19 cellular contexts compared by ENCODE assay signal in genomic region chr18:46793565-46793964, GRCh38. TPM values are rescaled to one million over a fixed set of nuclear protein-coding genes. Genes with fewer than 3 reads are reported as not detected.
DNase-seq lines count a peak whose midpoint lies in the region; ATAC-seq and TF ChIP-seq lines count a peak whose summit lies in the region.
"Had no signal": no experiment of that assay in that cellular context is flagged by ENCODE, and none has a peak within 500 bp of the region (broad histone marks: within the 10 kb centered on the region; RNA-seq: fewer than 3 reads in every experiment).

No MANE protein-coding gene starts in this region.

- H3K4me1 ChIP-seq in endodermal cell (ENCODE audit: control insufficient read depth, insufficient read depth, low read length) = peaks cover 10% of the 10 kb centered on the region
- H3K4me1 ChIP-seq: left lung, tibial artery had no signal

- H3K4me3 Mint-ChIP-seq in endodermal cell = no peak overlapping the region
- no peak overlapping the region for H3K4me3 Mint-ChIP-seq in activated CD4-positive, alpha-beta T cell treated with anti-CD3 and anti-CD28 coated beads for 36 hours
- H3K4me3 Mint-ChIP-seq in CD4-positive, alpha-beta T cell = no peak overlapping the region
- H3K4me3 Mint-ChIP-seq: activated CD4-positive, alpha-beta memory T cell treated with anti-CD3 and anti-CD28 coated beads, Interleukin-2, amount 10 ng/mL, durations not matched to agents 7 days and 5 days; naive thymus-derived CD8-positive, alpha-beta T cell had no signal

- no peaks in the 10 kb centered on the region for H3K27me3 Mint-ChIP-seq in endodermal cell (ENCODE audit: insufficient read depth)
- H3K27me3 Mint-ChIP-seq in activated CD4-positive, alpha-beta T cell treated with anti-CD3 and anti-CD28 coated beads for 36 hours = no peaks in the 10 kb centered on the region
- no peaks in the 10 kb centered on the region for H3K27me3 Mint-ChIP-seq in CD4-positive, alpha-beta T cell
- H3K27me3 Mint-ChIP-seq: activated CD4-positive, alpha-beta memory T cell treated with anti-CD3 and anti-CD28 coated beads, Interleukin-2, amount 10 ng/mL, durations not matched to agents 7 days and 5 days had no signal

- H3K36me3 Mint-ChIP-seq in endodermal cell (ENCODE audit: low read depth) = peaks cover 9% of the 10 kb centered on the region
- peaks cover 2% of the 10 kb centered on the region for H3K36me3 Mint-ChIP-seq in activated CD4-positive, alpha-beta T cell treated with anti-CD3 and anti-CD28 coated beads for 36 hours (ENCODE audit: low read depth)
- no peaks in the 10 kb centered on the region for H3K36me3 Mint-ChIP-seq in CD4-positive, alpha-beta T cell (ENCODE audit: low read depth)

- 58% methylated on average over 3 of the region's 3 CpGs; no CpG with 5 or more reads in 1 of the 2 experiments for WGBS in endodermal cell (ENCODE audit: insufficient coverage in 1 of 2, insufficient read length in 1 of 2), 2 experiments

- peaks cover 25% of the 10 kb centered on the region for H3K4me1 Mint-ChIP-seq in endodermal cell
- no peaks in the 10 kb centered on the region for H3K4me1 Mint-ChIP-seq in activated CD4-positive, alpha-beta T cell treated with anti-CD3 and anti-CD28 coated beads for 36 hours
- no peaks in the 10 kb centered on the region for H3K4me1 Mint-ChIP-seq in CD4-positive, alpha-beta T cell (ENCODE audit: low read depth)
- H3K4me1 Mint-ChIP-seq: activated CD4-positive, alpha-beta memory T cell treated with anti-CD3 and anti-CD28 coated beads, Interleukin-2, amount 10 ng/mL, durations not matched to agents 7 days and 5 days; naive thymus-derived CD8-positive, alpha-beta T cell had no signal

- intact Hi-C loops in activated CD4-positive, alpha-beta T cell treated with anti-CD3 and anti-CD28 coated beads for 36 hours (cut with DNase I, micrococcal nuclease) = no loop called here
- intact Hi-C loops in CD4-positive, alpha-beta T cell (cut with DNase I, micrococcal nuclease) = no loop called here

- POLR2A ChIA-PET in activated CD4-positive, alpha-beta T cell treated with anti-CD3 and anti-CD28 coated beads for 36 hours (lab: Charles Lee) = no interaction called here
- POLR2A ChIA-PET in CD4-positive, alpha-beta T cell (lab: Charles Lee) = no interaction called here

- H3K9ac ChIP-seq in endodermal cell (ENCODE audit: extremely low read depth, low read length, poor library complexity, severe bottlenecking) = no peak overlapping the region

- H3K27ac ChIP-seq in 22Rv1 (no peak overlapping the region), endodermal cell (ENCODE audit: low read depth, low read length) (no peak overlapping the region)
- H3K27ac ChIP-seq in CD4-positive, alpha-beta T cell (ENCODE audit: low read depth, low read length) = no peak overlapping the region
- H3K27ac ChIP-seq: epithelial cell of prostate, left lung, tibial artery had no signal

- H3K27me3 ChIP-seq in endodermal cell (ENCODE audit: control insufficient read depth, insufficient read depth, low read length, poor library complexity, severe bottlenecking) = no peaks in the 10 kb centered on the region
- H3K27me3 ChIP-seq in CD4-positive, alpha-beta T cell (ENCODE audit: control insufficient read depth, insufficient read depth, low read length) = no peaks in the 10 kb centered on the region
- H3K27me3 ChIP-seq: left lung, tibial artery had no signal

- TF ChIP-seq CTCF in 22Rv1 (IDR thresholded peaks at IDR 0.05) (peak; percentile 49), endodermal cell (conservative IDR thresholded peaks at IDR 0.05) (peak; percentile 68)
- TF ChIP-seq CTCF in CD4-positive, alpha-beta T cell (IDR thresholded peaks at IDR 0.05) = no peak

- H3K4me3 ChIP-seq in endodermal cell (ENCODE audit: low read length) = no peak overlapping the region
- H3K4me3 ChIP-seq: left lung, tibial artery had no signal

- DNase-seq in COR-L47 (lab: John Stamatoyannopoulos, UW) (peak; percentile 12), NCI-H2107 treated with DMSO at 0.1 percent for 48 hours (lab: John Stamatoyannopoulos, UW; ENCODE audit: unreplicated experiment) (peak; percentile 61), endodermal cell (peak; percentile 81), T-helper 9 cell (no peak)
- DNase-seq in activated CD4-positive, alpha-beta T cell treated with anti-CD3 and anti-CD28 coated beads for 36 hours = no peak
- no peak for DNase-seq in CD4-positive, alpha-beta T cell
- DNase-seq: activated CD4-positive, alpha-beta memory T cell treated with anti-CD3 and anti-CD28 coated beads, Interleukin-2, amount 10 ng/mL, durations not matched to agents 7 days and 5 days; amygdala; left lung; naive thymus-derived CD8-positive, alpha-beta T cell; NCI-H345; stimulated activated CD4-positive, alpha-beta T cell treated with anti-CD3 and anti-CD28 coated beads, Interleukin-2, amount 100 ng/mL, for 24 hours; T1000; tibial artery had no signal

- no peak overlapping the region for H3K27ac Mint-ChIP-seq in endodermal cell
- no peak overlapping the region for H3K27ac Mint-ChIP-seq in activated CD4-positive, alpha-beta T cell treated with anti-CD3 and anti-CD28 coated beads for 36 hours
- H3K27ac Mint-ChIP-seq in CD4-positive, alpha-beta T cell = no peak overlapping the region
- H3K27ac Mint-ChIP-seq: activated CD4-positive, alpha-beta memory T cell treated with anti-CD3 and anti-CD28 coated beads, Interleukin-2, amount 10 ng/mL, durations not matched to agents 7 days and 5 days; activated T-helper 2 cell treated with anti-CD3 and anti-CD28 coated beads, Interferon-gamma antibody, Interleukin-2, Interleukin-4, amounts not matched to agents 10 μg/mL and 5 μg/mL and 100 μg/mL, durations not matched to agents 14 hours and 24 hours and 36 hours; naive thymus-derived CD8-positive, alpha-beta T cell had no signal

- peaks cover 14% of the 10 kb centered on the region for H3K9me3 Mint-ChIP-seq in endodermal cell
- H3K9me3 Mint-ChIP-seq in activated CD4-positive, alpha-beta T cell treated with anti-CD3 and anti-CD28 coated beads for 36 hours (ENCODE audit: low read depth) = no peaks in the 10 kb centered on the region
- peaks cover 4% of the 10 kb centered on the region for H3K9me3 Mint-ChIP-seq in CD4-positive, alpha-beta T cell
- H3K9me3 Mint-ChIP-seq: activated CD4-positive, alpha-beta memory T cell treated with anti-CD3 and anti-CD28 coated beads, Interleukin-2, amount 10 ng/mL, durations not matched to agents 7 days and 5 days; activated T-helper 2 cell treated with anti-CD3 and anti-CD28 coated beads, Interferon-gamma antibody, Interleukin-2, Interleukin-4, amounts not matched to agents 10 μg/mL and 5 μg/mL and 100 μg/mL, durations not matched to agents 14 hours and 24 hours and 36 hours had no signal

- CTCF ChIA-PET in activated CD4-positive, alpha-beta T cell treated with anti-CD3 and anti-CD28 coated beads for 36 hours (lab: Charles Lee) = no interaction called here
- CTCF ChIA-PET in CD4-positive, alpha-beta T cell (lab: Charles Lee) = no interaction called here

- peaks cover 15% of the 10 kb centered on the region for H3K9me3 ChIP-seq in endodermal cell (ENCODE audit: control insufficient read depth, low read length)
- H3K9me3 ChIP-seq in CD4-positive, alpha-beta T cell (ENCODE audit: control insufficient read depth, low read length) = no peaks in the 10 kb centered on the region
- H3K9me3 ChIP-seq: tibial artery had no signal

- ATAC-seq in activated CD4-positive, alpha-beta T cell treated with anti-CD3 and anti-CD28 coated beads for 36 hours = no peak
- no peak for ATAC-seq in GM21528 (IDR thresholded peaks at IDR 0.05; ENCODE audit: low FRiP score, unreplicated experiment)
- ATAC-seq in CD4-positive, alpha-beta T cell (ENCODE audit: poor library complexity) = no peak
- ATAC-seq: left lung; naive thymus-derived CD8-positive, alpha-beta T cell had no signal

- no peaks in the 10 kb centered on the region for H3K36me3 ChIP-seq in endodermal cell (ENCODE audit: control insufficient read depth, insufficient read depth, low read length)
- H3K36me3 ChIP-seq: left lung, tibial artery had no signal

RNA-seq across cellular contexts. Expression of gene ST8SIA5, which starts 36.7 kb away (rescaled TPM):
- under 1 TPM; 0.24 to 0.73 TPM for total RNA-seq in endodermal cell
- 0.64 TPM for polyA plus RNA-seq in endodermal cell (2013, experiment 1 of 2)
- polyA plus RNA-seq in endodermal cell (2013, experiment 2 of 2) = 0.46 TPM
- not detected for total RNA-seq in activated CD4-positive, alpha-beta T cell treated with anti-CD3 and anti-CD28 coated beads for 36 hours
- total RNA-seq in CD4-positive, alpha-beta T cell = under 1 TPM in 1 of 2 experiments, not detected in 1; 0.08 TPM
- total RNA-seq: activated CD4-positive, alpha-beta memory T cell treated with anti-CD3 and anti-CD28 coated beads, Interleukin-2, amount 10 ng/mL, durations not matched to agents 7 days and 5 days; HT1080 had no signal
- polyA plus RNA-seq: naive thymus-derived CD8-positive, alpha-beta T cell had no signal

Comparison
In these comparisons a context has a peak if more than half of its experiments do, and no peak if none do; other contexts are left out.
1. DNase-seq: peak in COR-L47 (single experiment), NCI-H2107 treated with DMSO at 0.1 percent for 48 hours (single experiment) and endodermal cell (single experiment); none in activated CD4-positive, alpha-beta T cell treated with anti-CD3 and anti-CD28 coated beads for 36 hours (single experiment), T-helper 9 cell (single experiment) and CD4-positive, alpha-beta T cell (0 of 10).